12 cellular contexts compared by ENCODE assay signal in the genomic region with DNA sequence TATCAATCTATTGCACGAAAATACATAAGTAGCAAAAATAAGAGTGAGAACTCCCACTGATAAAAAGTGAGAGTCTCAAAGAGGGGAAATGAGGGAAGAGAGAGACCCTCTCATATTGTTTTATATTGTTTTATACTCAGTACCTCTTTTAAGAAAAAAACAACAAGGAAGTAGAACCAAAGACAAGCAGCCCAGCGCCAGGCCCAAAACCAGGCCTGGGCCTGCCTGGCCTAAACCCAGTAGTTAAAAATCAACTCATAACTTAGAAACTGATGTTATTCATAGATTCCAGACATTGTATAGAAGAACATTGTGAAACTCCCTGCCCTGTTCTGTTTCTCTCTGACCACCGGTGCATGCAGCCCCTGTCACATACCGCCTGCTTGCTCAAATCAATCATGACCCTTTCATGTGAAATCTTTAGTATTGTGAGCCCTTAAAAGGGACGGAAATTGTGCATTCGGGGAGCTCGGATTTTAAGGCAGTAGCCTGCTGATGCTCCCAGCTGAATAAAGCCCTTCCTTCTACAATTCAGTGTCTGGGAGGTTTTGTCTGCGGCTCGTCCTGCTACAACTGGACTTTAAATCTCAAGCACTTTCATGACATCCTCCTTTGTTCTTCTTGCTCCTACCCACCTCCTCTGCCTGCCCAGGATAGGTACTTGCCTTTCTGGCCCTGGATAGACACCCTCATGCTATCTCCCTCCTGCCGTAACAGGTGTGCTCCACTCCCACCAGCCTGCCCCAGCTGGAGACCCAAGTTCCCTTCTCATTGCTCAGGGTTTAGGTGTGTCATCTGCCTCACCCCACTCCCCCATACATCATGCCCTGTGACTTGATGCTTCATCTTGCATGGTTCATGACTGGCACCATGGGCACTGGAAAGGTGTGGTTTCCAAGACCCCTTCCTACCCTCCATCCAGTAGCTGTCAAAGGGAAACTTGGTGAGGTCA. TPM values are rescaled to one million over a fixed set of nuclear protein-coding genes. Genes with fewer than 3 reads are reported as not detected.
DNase-seq lines count a peak whose midpoint lies in the region; ATAC-seq, FAIRE-seq and TF ChIP-seq lines count a peak whose summit lies in the region.
"Not testable (repeated sequence)": the region's sequence is repeated elsewhere in the genome, so short reads cannot be mapped to it uniquely, and the experiment has no call there.
"Had no signal": no experiment of that assay in that cellular context is flagged by ENCODE, and none has a peak within 500 bp of the region (broad histone marks: within the 10 kb centered on the region; RNA-seq: fewer than 3 reads in every experiment).

No MANE protein-coding gene starts in this region.

- intact Hi-C loops in HepG2 (cut with micrococcal nuclease; ENCODE audit: unreplicated experiment) = not testable (repeated sequence)

- peaks cover 11% of the 10 kb centered on the region for H3K36me3 Mint-ChIP-seq in IgD-negative memory B cell
- not testable (repeated sequence) for H3K36me3 Mint-ChIP-seq in stimulated activated effector memory CD8-positive, alpha-beta T cell treated with anti-CD3 and anti-CD28 coated beads, Interleukin-12 subunit alpha, Interleukin-12 subunit beta, amount 100 ng/mL, for 72 hours

- TF ChIP-seq RAD21 in HepG2 (CRISPR knock-in tag; IDR thresholded peaks at IDR 0.05) = not testable (repeated sequence)

- not testable (repeated sequence) for TF ChIP-seq EP300 in HepG2 (IDR thresholded peaks at IDR 0.05; ENCODE audit: low read depth in 2 of 2, low read length in 2 of 2); HepG2 (CRISPR knock-in tag; IDR thresholded peaks at IDR 0.05; ENCODE audit: borderline replicate concordance)

- ATAC-seq in HepG2 = not testable (repeated sequence)
- ATAC-seq in stimulated activated effector memory CD8-positive, alpha-beta T cell treated with anti-CD3 and anti-CD28 coated beads, Interleukin-12 subunit alpha, Interleukin-12 subunit beta, amount 100 ng/mL, for 72 hours = peak; percentile 28

- H3K4me2 ChIP-seq in BLaER1 treated with 17β-estradiol and CSF1 and Interleukin-3, amounts not matched to agents 10 nM and 100 nM = peak overlapping the region; percentile 1 to 72 (median 66); a peak in 19 of 22 replicates
- H3K4me2 ChIP-seq in HepG2 (ENCODE audit: low read depth, low read length) = peak overlapping the region; percentile 28

- peak overlapping the region; percentile 89 to 97 (median 91) for H3K27ac Mint-ChIP-seq in IgD-negative memory B cell
- H3K27ac Mint-ChIP-seq in stimulated activated effector memory CD8-positive, alpha-beta T cell treated with anti-CD3 and anti-CD28 coated beads, Interleukin-12 subunit alpha, Interleukin-12 subunit beta, amount 100 ng/mL, for 72 hours = not testable (repeated sequence)

- POLR2A ChIA-PET in HepG2 (lab: Yijun Ruan, JAX) = interaction anchor here (1.5 kb wide), 1 partner anchor 10 kb away, joined by 3 read pairs; no protein-coding TSS in a partner anchor

- DNase-seq in GM12865 (ENCODE audit: low read depth); RCC 7860 (ENCODE audit: low spot score); epithelial cell of proximal tubule (ENCODE audit: low read depth); HepG2 (ENCODE audit: low spot score); stimulated activated effector memory CD8-positive, alpha-beta T cell treated with anti-CD3 and anti-CD28 coated beads, Interleukin-12 subunit alpha, Interleukin-12 subunit beta, amount 100 ng/mL, for 72 hours (ENCODE audit: low spot score in 2 of 2): not testable (repeated sequence)

- not testable (repeated sequence) for H2AFZ ChIP-seq in HepG2 (ENCODE audit: low read length)

- not testable (repeated sequence) for TF ChIP-seq POLR2A in HepG2 (IDR thresholded peaks at IDR 0.05; ENCODE audit: insufficient read depth in 1 of 2, low read depth in 2 of 2, low read length in 2 of 2)

- H3K27me3 ChIP-seq in BLaER1 treated with 17β-estradiol and CSF1 and Interleukin-3, amounts not matched to agents 10 nM and 100 nM; HepG2 (ENCODE audit: control insufficient read depth in 1 of 2, insufficient read depth in 2 of 2, low read length in 2 of 2): not testable (repeated sequence)

- not testable (repeated sequence) for H3K9me3 Mint-ChIP-seq in IgD-negative memory B cell; stimulated activated effector memory CD8-positive, alpha-beta T cell treated with anti-CD3 and anti-CD28 coated beads, Interleukin-12 subunit alpha, Interleukin-12 subunit beta, amount 100 ng/mL, for 72 hours

- WGBS in HepG2 (ENCODE audit: low lambda C conversion rate) = 89% methylated on average over 6 of the region's 10 CpGs

- H3K9me3 ChIP-seq in BLaER1 treated with 17β-estradiol and CSF1 and Interleukin-3, amounts not matched to agents 10 nM and 100 nM (replicated peaks in 1 of 11) = peaks cover 5 to 58% (median 36%) of the 10 kb centered on the region in 11 experiments; a peak in 21 of 22 replicates
- H3K9me3 ChIP-seq in HepG2 (ENCODE audit: low read length) = not testable (repeated sequence)

- peak; percentile 87 for FAIRE-seq in RCC 7860 (lab: Jason Lieb, UNC)
- FAIRE-seq in HepG2 (lab: Jason Lieb, UNC) = not testable (repeated sequence)

- in situ Hi-C loops in HepG2 (cut with HindIII; ENCODE audit: extremely low pct_ligation_motif_present, low pct_unique_long_range_greater_than_20kb) = not testable (repeated sequence)

- not testable (repeated sequence) for H4K20me1 ChIP-seq in BLaER1 treated with 17β-estradiol and CSF1 and Interleukin-3, amounts not matched to agents 10 nM and 100 nM; HepG2 (ENCODE audit: insufficient read depth, low read length)

- H3K36me3 ChIP-seq in BLaER1 treated with 17β-estradiol and CSF1 and Interleukin-3, amounts not matched to agents 10 nM and 100 nM = peaks cover 0 to 84% (median 44%) of the 10 kb centered on the region in 11 experiments; a peak in 19 of 22 replicates
- H3K36me3 ChIP-seq in HepG2 (replicated peaks in 1 of 2; ENCODE audit: control insufficient read depth in 1 of 2, insufficient read depth in 2 of 2, low read length in 2 of 2) = peaks cover 6 to 31% of the 10 kb centered on the region in 2 experiments

- H3K79me2 ChIP-seq in HepG2 (ENCODE audit: insufficient read depth, low read length) = peaks cover 40% of the 10 kb centered on the region

- H3K9ac ChIP-seq in BLaER1 treated with 17β-estradiol and CSF1 and Interleukin-3, amounts not matched to agents 10 nM and 100 nM = 0 out of 22 replicates have a peak overlapping the region, but pooled peaks of 1 of the 11 experiments have one; percentile 33
- H3K9ac ChIP-seq in HepG2 (ENCODE audit: insufficient read depth, low read depth, low read length) = not testable (repeated sequence)

- H3K4me3 ChIP-seq in BLaER1 treated with 17β-estradiol and CSF1 and Interleukin-3, amounts not matched to agents 10 nM and 100 nM = not testable (repeated sequence)
- peak overlapping the region; percentile 89 for H3K4me3 ChIP-seq in GM12865 (ENCODE audit: low read depth, low read length)
- H3K4me3 ChIP-seq in epithelial cell of proximal tubule (ENCODE audit: low read depth, low read length) = peak overlapping the region; percentile 74
- H3K4me3 ChIP-seq in HepG2 (replicated peaks in 1 of 3; ENCODE audit: insufficient read depth in 1 of 3, low read depth in 2 of 3, low read length in 3 of 3) = peak overlapping the region in 1 of 3 experiments; percentile 3; a peak in 1 of 6 replicates

- not testable (repeated sequence) for TF ChIP-seq CTCF in GM12865 (IDR thresholded peaks at IDR 0.05; ENCODE audit: insufficient read depth, low read depth, low read length, missing control alignments); epithelial cell of proximal tubule (conservative IDR thresholded peaks at IDR 0.05; ENCODE audit: low read depth, low read length); HepG2 (CRISPR knock-in tag; IDR thresholded peaks at IDR 0.05)

- peaks cover 59 to 60% (median 59%) of the 10 kb centered on the region in 3 donors for H3K4me1 Mint-ChIP-seq in IgD-negative memory B cell
- not testable (repeated sequence) for H3K4me1 Mint-ChIP-seq in stimulated activated effector memory CD8-positive, alpha-beta T cell treated with anti-CD3 and anti-CD28 coated beads, Interleukin-12 subunit alpha, Interleukin-12 subunit beta, amount 100 ng/mL, for 72 hours

- H3K27me3 Mint-ChIP-seq in IgD-negative memory B cell = not testable (repeated sequence)

- peak overlapping the region in 7 of 11 experiments; percentile 13 to 50 (median 31); a peak in 8 of 22 replicates for H3K27ac ChIP-seq in BLaER1 treated with 17β-estradiol and CSF1 and Interleukin-3, amounts not matched to agents 10 nM and 100 nM
- H3K27ac ChIP-seq in HepG2 (ENCODE audit: extremely low read length, insufficient read depth, low read length) = peak overlapping the region; percentile 37

- H3K4me1 ChIP-seq in BLaER1 treated with 17β-estradiol and CSF1 and Interleukin-3, amounts not matched to agents 10 nM and 100 nM = peaks cover 19 to 55% (median 31%) of the 10 kb centered on the region in 10 experiments
- H3K4me1 ChIP-seq in HepG2 (ENCODE audit: insufficient read depth, low read length) = peaks cover 44% of the 10 kb centered on the region

- CTCF ChIA-PET in HepG2 (lab: Yijun Ruan, JAX; ENCODE audit: low intra/inter-chr PET ratio, low total read pairs) = not testable (repeated sequence)

- peak overlapping the region; percentile 61 to 88 (median 73) for H3K4me3 Mint-ChIP-seq in IgD-negative memory B cell
- H3K4me3 Mint-ChIP-seq in stimulated activated effector memory CD8-positive, alpha-beta T cell treated with anti-CD3 and anti-CD28 coated beads, Interleukin-12 subunit alpha, Interleukin-12 subunit beta, amount 100 ng/mL, for 72 hours = not testable (repeated sequence)

- BruUV-seq in HepG2 (replicated peaks; lab: Mats Ljungman, UMichigan) = not testable (repeated sequence)

RNA-seq across cellular contexts. Expression of a gene that starts 5.6 kb away (rescaled TPM):
- polyA plus RNA-seq in IgD-negative memory B cell = 2.0 TPM
- 0.29 and 0.58 TPM in 2 replicates for total RNA-seq in epithelial cell of proximal tubule
- total RNA-seq in HepG2 (2016; rRNA removed; fragmentation: Illumina TruSeq; extraction: Trizol) = 1.6 and 2.7 TPM in 2 replicates
- 0.51 and 0.71 TPM in 2 replicates for total RNA-seq in HepG2 (2016; cell fraction: cytosol; rRNA removed; fragmentation: Illumina TruSeq; extraction: Trizol; ENCODE audit: low read depth)
- total RNA-seq in HepG2 (2016; cell fraction: insoluble cytoplasmic fraction; rRNA removed; fragmentation: Illumina TruSeq; extraction: Trizol) = 1.9 and 3.2 TPM in 2 replicates
- total RNA-seq in HepG2 (2016; cell fraction: membrane; rRNA removed; fragmentation: Illumina TruSeq; extraction: Trizol) = 1.2 and 1.3 TPM in 2 replicates
- 9.2 and 9.4 TPM in 2 replicates for total RNA-seq in HepG2 (2016; cell fraction: nucleus; rRNA removed; fragmentation: Illumina TruSeq; extraction: Trizol)
- polyA plus RNA-seq in HepG2 (2011; rRNA removed) = 1.3 and 1.4 TPM in 2 replicates
- polyA plus RNA-seq in HepG2 (2011; cell fraction: cytosol; rRNA removed) = 0.76 and 0.82 TPM in 2 replicates
- 3.7 and 4.5 TPM in 2 replicates for polyA plus RNA-seq in HepG2 (2011; cell fraction: nucleus; rRNA removed)
- polyA plus RNA-seq in HepG2 (2012) = 1.2 and 2.7 TPM in 2 replicates
- polyA plus RNA-seq in HepG2 (2016; cell fraction: cytosol; fragmentation: Illumina TruSeq; extraction: Trizol; ENCODE audit: low read depth) = 0.32 and 0.57 TPM in 2 replicates
- polyA plus RNA-seq in HepG2 (2016; cell fraction: insoluble cytoplasmic fraction; fragmentation: Illumina TruSeq; extraction: Trizol; ENCODE audit: low read depth) = 1.2 and 1.8 TPM in 2 replicates
- 0.90 and 1.1 TPM in 2 replicates for polyA plus RNA-seq in HepG2 (2016; cell fraction: membrane; fragmentation: Illumina TruSeq; extraction: Trizol; ENCODE audit: low read depth)
- polyA plus RNA-seq in HepG2 (2016; cell fraction: nucleus; fragmentation: Illumina TruSeq; extraction: Trizol; ENCODE audit: insufficient read depth, low read depth) = 7.6 and 8.5 TPM in 2 replicates
- 2.5 TPM in 1 of 2 replicates, not detected in the other for polyA minus RNA-seq in HepG2 (2011; rRNA and poly(A)+ RNA removed; ENCODE audit: low replicate concordance)
- 1.4 TPM in 1 of 2 replicates, not detected in the other for polyA minus RNA-seq in HepG2 (2011; cell fraction: cytosol; rRNA and poly(A)+ RNA removed)
- polyA minus RNA-seq in HepG2 (2011; cell fraction: nucleus; rRNA and poly(A)+ RNA removed) = 7.7 and 10.4 TPM in 2 replicates
- total RNA-seq: A172, HFFc6, M059J had no signal
- polyA plus RNA-seq: SK-N-SH had no signal

RNA-seq across cellular contexts. Expression of a gene that starts 34.9 kb away (rescaled TPM):
- not detected for polyA plus RNA-seq in IgD-negative memory B cell
- 0.22 TPM in 1 of 2 replicates, not detected in the other for total RNA-seq in epithelial cell of proximal tubule
- 0.69 and 0.95 TPM in 2 replicates for total RNA-seq in HepG2 (2016; rRNA removed; fragmentation: Illumina TruSeq; extraction: Trizol)
- total RNA-seq in HepG2 (2016; cell fraction: cytosol; rRNA removed; fragmentation: Illumina TruSeq; extraction: Trizol; ENCODE audit: low read depth) = 0.18 and 0.20 TPM in 2 replicates
- total RNA-seq in HepG2 (2016; cell fraction: insoluble cytoplasmic fraction; rRNA removed; fragmentation: Illumina TruSeq; extraction: Trizol) = 0.62 and 0.76 TPM in 2 replicates
- total RNA-seq in HepG2 (2016; cell fraction: membrane; rRNA removed; fragmentation: Illumina TruSeq; extraction: Trizol) = 0.19 and 0.48 TPM in 2 replicates
- 1.3 and 1.4 TPM in 2 replicates for total RNA-seq in HepG2 (2016; cell fraction: nucleus; rRNA removed; fragmentation: Illumina TruSeq; extraction: Trizol)
- polyA plus RNA-seq in HepG2 (2011; rRNA removed) = 0.37 and 0.50 TPM in 2 replicates
- polyA plus RNA-seq in HepG2 (2011; cell fraction: cytosol; rRNA removed) = 0.50 and 0.58 TPM in 2 replicates
- polyA plus RNA-seq in HepG2 (2011; cell fraction: nucleus; rRNA removed) = 0.06 and 0.26 TPM in 2 replicates
- polyA plus RNA-seq in HepG2 (2012) = 0.19 and 0.23 TPM in 2 replicates
- polyA plus RNA-seq in HepG2 (2016; cell fraction: cytosol; fragmentation: Illumina TruSeq; extraction: Trizol; ENCODE audit: low read depth) = 0.18 and 0.36 TPM in 2 replicates
- polyA plus RNA-seq in HepG2 (2016; cell fraction: insoluble cytoplasmic fraction; fragmentation: Illumina TruSeq; extraction: Trizol; ENCODE audit: low read depth) = 0.30 and 0.46 TPM in 2 replicates
- polyA plus RNA-seq in HepG2 (2016; cell fraction: membrane; fragmentation: Illumina TruSeq; extraction: Trizol; ENCODE audit: low read depth) = 0.26 and 0.27 TPM in 2 replicates
- 1.6 and 2.5 TPM in 2 replicates for polyA plus RNA-seq in HepG2 (2016; cell fraction: nucleus; fragmentation: Illumina TruSeq; extraction: Trizol; ENCODE audit: insufficient read depth, low read depth)
- polyA minus RNA-seq in HepG2 (2011; rRNA and poly(A)+ RNA removed; ENCODE audit: low replicate concordance) = 0.07 and 0.26 TPM in 2 replicates
- polyA minus RNA-seq in HepG2 (2011; cell fraction: cytosol; rRNA and poly(A)+ RNA removed) = not detected in 2 replicates
- 0.25 TPM in 1 of 2 replicates, not detected in the other for polyA minus RNA-seq in HepG2 (2011; cell fraction: nucleus; rRNA and poly(A)+ RNA removed)
- total RNA-seq: A172; CD4-positive, alpha-beta memory T cell; HFFc6; M059J had no signal
- polyA plus RNA-seq: CD4-positive, alpha-beta memory T cell; SK-N-SH had no signal

RNA-seq across cellular contexts. Expression of a gene that starts 55.4 kb away (rescaled TPM):
- polyA plus RNA-seq in IgD-negative memory B cell (not detected), HepG2 (2011; rRNA removed) (0.05 and 0.39 TPM in 2 replicates)
- total RNA-seq in epithelial cell of proximal tubule (not detected in 2 replicates), HepG2 (2016; rRNA removed; fragmentation: Illumina TruSeq; extraction: Trizol) (0.34 and 0.46 TPM in 2 replicates)
- not detected in 2 replicates for total RNA-seq in HepG2 (2016; cell fraction: cytosol; rRNA removed; fragmentation: Illumina TruSeq; extraction: Trizol; ENCODE audit: low read depth)
- 0.32 and 0.49 TPM in 2 replicates for total RNA-seq in HepG2 (2016; cell fraction: insoluble cytoplasmic fraction; rRNA removed; fragmentation: Illumina TruSeq; extraction: Trizol)
- total RNA-seq in HepG2 (2016; cell fraction: membrane; rRNA removed; fragmentation: Illumina TruSeq; extraction: Trizol) = 0.22 TPM in 1 of 2 replicates, not detected in the other
- total RNA-seq in HepG2 (2016; cell fraction: nucleus; rRNA removed; fragmentation: Illumina TruSeq; extraction: Trizol) = 0.19 and 0.28 TPM in 2 replicates
- 0.09 and 0.19 TPM in 2 replicates for polyA plus RNA-seq in HepG2 (2011; cell fraction: cytosol; rRNA removed)
- polyA plus RNA-seq in HepG2 (2011; cell fraction: nucleus; rRNA removed) = 0.31 and 0.34 TPM in 2 replicates
- not detected in 2 replicates for polyA plus RNA-seq in HepG2 (2012)
- polyA plus RNA-seq in HepG2 (2016; cell fraction: cytosol; fragmentation: Illumina TruSeq; extraction: Trizol; ENCODE audit: low read depth) = 0.06 and 0.08 TPM in 2 replicates
- 0.50 and 0.66 TPM in 2 replicates for polyA plus RNA-seq in HepG2 (2016; cell fraction: insoluble cytoplasmic fraction; fragmentation: Illumina TruSeq; extraction: Trizol; ENCODE audit: low read depth)
- 0.10 TPM in 1 of 2 replicates, not detected in the other for polyA plus RNA-seq in HepG2 (2016; cell fraction: membrane; fragmentation: Illumina TruSeq; extraction: Trizol; ENCODE audit: low read depth)
- 0.24 TPM in 1 of 2 replicates, not detected in the other for polyA plus RNA-seq in HepG2 (2016; cell fraction: nucleus; fragmentation: Illumina TruSeq; extraction: Trizol; ENCODE audit: insufficient read depth, low read depth)
- 0.12 TPM in 1 of 2 replicates, not detected in the other for polyA minus RNA-seq in HepG2 (2011; rRNA and poly(A)+ RNA removed; ENCODE audit: low replicate concordance)
- polyA minus RNA-seq in HepG2 (2011; cell fraction: cytosol; rRNA and poly(A)+ RNA removed) = not detected in 2 replicates
- polyA minus RNA-seq in HepG2 (2011; cell fraction: nucleus; rRNA and poly(A)+ RNA removed) = not detected in 2 replicates
- polyA plus RNA-seq: CD4-positive, alpha-beta memory T cell had no signal

RNA-seq across cellular contexts. Expression of a gene that starts 58.6 kb away (rescaled TPM):
- polyA plus RNA-seq in IgD-negative memory B cell = not detected
- not detected in 2 replicates for total RNA-seq in epithelial cell of proximal tubule
- not detected in 2 replicates for total RNA-seq in HepG2 (2016; rRNA removed; fragmentation: Illumina TruSeq; extraction: Trizol)
- total RNA-seq in HepG2 (2016; cell fraction: cytosol; rRNA removed; fragmentation: Illumina TruSeq; extraction: Trizol; ENCODE audit: low read depth) = not detected in 2 replicates
- 0.04 TPM in 1 of 2 replicates, not detected in the other for total RNA-seq in HepG2 (2016; cell fraction: insoluble cytoplasmic fraction; rRNA removed; fragmentation: Illumina TruSeq; extraction: Trizol)
- total RNA-seq in HepG2 (2016; cell fraction: membrane; rRNA removed; fragmentation: Illumina TruSeq; extraction: Trizol) = not detected in 2 replicates
- total RNA-seq in HepG2 (2016; cell fraction: nucleus; rRNA removed; fragmentation: Illumina TruSeq; extraction: Trizol) = not detected in 2 replicates
- 0.05 and 0.07 TPM in 2 replicates for polyA plus RNA-seq in HepG2 (2011; rRNA removed)
- 0.04 and 0.19 TPM in 2 replicates for polyA plus RNA-seq in HepG2 (2011; cell fraction: cytosol; rRNA removed)
- polyA plus RNA-seq in HepG2 (2011; cell fraction: nucleus; rRNA removed) = 0.14 and 0.23 TPM in 2 replicates
- polyA plus RNA-seq in HepG2 (2012) = not detected in 2 replicates
- polyA plus RNA-seq in HepG2 (2016; cell fraction: cytosol; fragmentation: Illumina TruSeq; extraction: Trizol; ENCODE audit: low read depth) = not detected in 2 replicates
- not detected in 2 replicates for polyA plus RNA-seq in HepG2 (2016; cell fraction: insoluble cytoplasmic fraction; fragmentation: Illumina TruSeq; extraction: Trizol; ENCODE audit: low read depth)
- polyA plus RNA-seq in HepG2 (2016; cell fraction: membrane; fragmentation: Illumina TruSeq; extraction: Trizol; ENCODE audit: low read depth) = not detected in 2 replicates
- polyA plus RNA-seq in HepG2 (2016; cell fraction: nucleus; fragmentation: Illumina TruSeq; extraction: Trizol; ENCODE audit: insufficient read depth, low read depth) = not detected in 2 replicates
- 0.12 TPM in 1 of 2 replicates, not detected in the other for polyA minus RNA-seq in HepG2 (2011; rRNA and poly(A)+ RNA removed; ENCODE audit: low replicate concordance)
- polyA minus RNA-seq in HepG2 (2011; cell fraction: cytosol; rRNA and poly(A)+ RNA removed) = not detected in 2 replicates
- polyA minus RNA-seq in HepG2 (2011; cell fraction: nucleus; rRNA and poly(A)+ RNA removed) = not detected in 2 replicates
- total RNA-seq: A172; CD4-positive, alpha-beta memory T cell; HFFc6; M059J had no signal
- polyA plus RNA-seq: CD4-positive, alpha-beta memory T cell; SK-N-SH had no signal
